Comparison of ENCODE assay signal across 1 cellular context in genomic region chr6:40516429-40516828, GRCh38.
TF ChIP-seq lines count a peak whose summit lies in the region.

No MANE protein-coding gene starts in this region.

TF ChIP-seq in GM23338, 12 proteins besides CTCF, POLR2A, EP300 and RAD21 (continued from another document):
- TF ChIP-seq REST (IDR thresholded peaks at IDR 0.05; ENCODE audit: unreplicated experiment), result no peak
